25 cellular contexts compared by ENCODE assay signal in the genomic region with DNA sequence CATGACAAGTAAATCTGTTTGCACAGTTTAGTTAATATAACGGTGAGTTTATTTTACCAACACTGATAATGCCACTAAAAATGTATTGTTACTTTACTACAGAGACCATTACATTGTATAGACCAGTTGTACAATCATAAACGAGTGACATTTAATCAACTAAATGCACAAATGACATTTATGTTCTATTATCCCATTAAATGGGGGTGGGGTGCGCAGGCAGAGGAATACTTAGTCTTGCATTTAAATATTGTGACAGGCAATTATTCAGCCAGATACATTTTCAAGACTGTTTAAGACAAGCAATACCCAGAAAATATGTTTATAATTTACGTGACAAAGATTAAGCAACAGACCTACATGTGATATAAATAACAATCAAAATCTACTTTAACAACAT.
A peak's percentile ranks its signal among the peaks of the same experiment; 100 is the strongest.
DNase-seq lines count a peak whose midpoint lies in the region; ATAC-seq, FAIRE-seq and TF ChIP-seq lines count a peak whose summit lies in the region.
"Had no signal": no experiment of that assay in that cellular context is flagged by ENCODE, and none has a peak within 500 bp of the region (broad histone marks: within the 10 kb centered on the region; RNA-seq: fewer than 3 reads in every experiment).

No MANE protein-coding gene starts in this region.

- intact Hi-C loops in GM12878 (cut with micrococcal nuclease; ENCODE audit: unreplicated experiment), result no loop called here
- intact Hi-C loops in Calu3 (cut with micrococcal nuclease; ENCODE audit: unreplicated experiment), result no loop called here

- DNase-seq in NCI-H82 (lab: John Stamatoyannopoulos, UW), result peak; percentile 48
- no peak for DNase-seq in NCI-H82 treated with DMSO at 0.1 percent for 48 hours (lab: John Stamatoyannopoulos, UW; ENCODE audit: unreplicated experiment)
- peak; percentile 62 to 64 for DNase-seq in HAP-1 (ENCODE audit: low spot score in 2 of 2)
- DNase-seq in HEK293T (ENCODE audit: extremely low spot score), result no peak
- no peak for DNase-seq in GM12878 (ENCODE audit: low read depth, low spot score)
- no peak for DNase-seq in Calu3
- DNase-seq: 8988T; ACHN; BE2C; C1 segment of cervical spinal cord; CD4-positive, alpha-beta memory T cell; CD4-positive, CD25-positive, alpha-beta regulatory T cell; CD8-positive, alpha-beta memory T cell; COR-L47; DND-41; EL; GDM1 had no signal

- POLR2A ChIA-PET in HEK293T (lab: Yijun Ruan, JAX) (no interaction called here), GM12878 (lab: Charles Lee) (no interaction called here)

- SMC1A ChIA-PET in GM12878 (lab: Charles Lee; ENCODE audit: uncharacterized antibody, unreplicated experiment), result no interaction called here

- TF ChIP-seq EP300 in GM12878 (IDR thresholded peaks at IDR 0.05; ENCODE audit: borderline replicate concordance in 1 of 2, control insufficient read depth in 1 of 2, low read depth in 2 of 2, low read length in 2 of 2), result no peak

- H3K4me2 ChIP-seq in GM12878 (ENCODE audit: control insufficient read depth, insufficient read depth), result no peak overlapping the region
- H3K4me2 ChIP-seq: BLaER1 had no signal

- 90% methylated on average over 4 of the region's 4 CpGs for WGBS in GM12878 (ENCODE audit: insufficient coverage, insufficient replicate concordance, low lambda C conversion rate, missing lambda C conversion rate)

- H3K4me3 ChIP-seq in HAP-1 (no peak overlapping the region), GM12878 (no peak overlapping the region)
- H3K4me3 ChIP-seq: BLaER1 had no signal

- no peak overlapping the region for H3K4me3 Mint-ChIP-seq in Calu3 (ENCODE audit: low read depth, unreplicated experiment)
- no peak overlapping the region for H3K4me3 Mint-ChIP-seq in stimulated activated memory B cell treated with anti-CD40 and anti-IgM and Interleukin-4, amounts not matched to agents 10 μg/mL and 1 μg/mL and 100 μg/mL, for 72 hours
- H3K4me3 Mint-ChIP-seq: CD14-positive monocyte; CD4-positive, alpha-beta memory T cell; CD4-positive, CD25-positive, alpha-beta regulatory T cell; CD8-positive, alpha-beta memory T cell had no signal

- H3K9me3 ChIP-seq in HAP-1 (no peaks in the 10 kb centered on the region), GM12878 (replicated peaks; ENCODE audit: control insufficient read depth, insufficient read depth, low read length) (no peaks in the 10 kb centered on the region)
- H3K9me3 ChIP-seq: BE2C had no signal

- H3K4me1 ChIP-seq in HAP-1 (peaks cover 16% of the 10 kb centered on the region), GM12878 (ENCODE audit: control insufficient read depth, insufficient read depth, low read length) (no peaks in the 10 kb centered on the region)
- H3K4me1 ChIP-seq: BE2C, BLaER1 had no signal

- no peak overlapping the region for H3K27ac ChIP-seq in GM12878 (ENCODE audit: control insufficient read depth, insufficient read depth)
- H3K27ac ChIP-seq: BLaER1 had no signal

- ATAC-seq in GM12878, result no peak
- ATAC-seq in HG02870 (IDR thresholded peaks at IDR 0.05; ENCODE audit: unreplicated experiment), result no peak
- no peak for ATAC-seq in stimulated activated memory B cell treated with anti-CD40 and anti-IgM and Interleukin-4, amounts not matched to agents 10 μg/mL and 1 μg/mL and 100 μg/mL, for 72 hours

- CTCF ChIA-PET in HEK293T (lab: Yijun Ruan, JAX) (no interaction called here), GM12878 (lab: Yijun Ruan, JAX) (no interaction called here), Calu3 (lab: Charles Lee) (no interaction called here)

- TF ChIP-seq CTCF in GM12878 (IDR thresholded peaks at IDR 0.05 in 2 of 3, conservative IDR thresholded peaks at IDR 0.05 in 1 of 3; ENCODE audit: control insufficient read depth in 2 of 3, extremely low read depth in 1 of 3, insufficient read depth in 1 of 3, low read depth in 3 of 3, low read length in 3 of 3), result no peak
- no peak for TF ChIP-seq CTCF in Calu3 (IDR thresholded peaks at IDR 0.05; ENCODE audit: unreplicated experiment)

- no peak for TF ChIP-seq RAD21 in GM12878 (IDR thresholded peaks at IDR 0.05; ENCODE audit: insufficient read depth, low read depth, low read length)

- peak; percentile 35 for FAIRE-seq in GM12878 (lab: Jason Lieb, UNC)
- FAIRE-seq: A204.1, D721Med, GM12891, GM19239 had no signal

- H3K4me1 Mint-ChIP-seq in Calu3 (ENCODE audit: low read depth, unreplicated experiment), result no peaks in the 10 kb centered on the region
- H3K4me1 Mint-ChIP-seq in stimulated activated memory B cell treated with anti-CD40 and anti-IgM and Interleukin-4, amounts not matched to agents 10 μg/mL and 1 μg/mL and 100 μg/mL, for 72 hours, result no peaks in the 10 kb centered on the region
- H3K4me1 Mint-ChIP-seq: CD14-positive monocyte had no signal

- no peak overlapping the region for H3K27ac Mint-ChIP-seq in Calu3 (ENCODE audit: unreplicated experiment)
- no peak overlapping the region for H3K27ac Mint-ChIP-seq in stimulated activated memory B cell treated with anti-CD40 and anti-IgM and Interleukin-4, amounts not matched to agents 10 μg/mL and 1 μg/mL and 100 μg/mL, for 72 hours
- H3K27ac Mint-ChIP-seq: CD14-positive monocyte; CD4-positive, alpha-beta memory T cell; CD8-positive, alpha-beta memory T cell had no signal

- in situ Hi-C loops in HAP-1 (cut with MboI; ENCODE audit: low sequenced_read_pairs), result no loop called here
- in situ Hi-C loops in GM12878 (cut with MboI), result no loop called here

- RAD21 ChIA-PET in GM12878 (lab: Charles Lee; ENCODE audit: unreplicated experiment), result no interaction called here

- no peaks in the 10 kb centered on the region for H3K27me3 Mint-ChIP-seq in Calu3 (ENCODE audit: unreplicated experiment)
- no peaks in the 10 kb centered on the region for H3K27me3 Mint-ChIP-seq in stimulated activated memory B cell treated with anti-CD40 and anti-IgM and Interleukin-4, amounts not matched to agents 10 μg/mL and 1 μg/mL and 100 μg/mL, for 72 hours
- H3K27me3 Mint-ChIP-seq: CD4-positive, alpha-beta memory T cell; CD4-positive, CD25-positive, alpha-beta regulatory T cell; CD8-positive, alpha-beta memory T cell had no signal

- no peak overlapping the region for H2AFZ ChIP-seq in GM12878 (ENCODE audit: control insufficient read depth, low read depth, low read length)

- H3K79me2 ChIP-seq in GM12878 (ENCODE audit: control insufficient read depth, insufficient read depth, low read length), result no peaks in the 10 kb centered on the region

- BruUV-seq in GM12878 (replicated peaks; lab: Mats Ljungman, UMichigan) (no TSS peak), Calu3 (replicated peaks; lab: Mats Ljungman, UMichigan) (no TSS peak)

- no peaks in the 10 kb centered on the region for H3K27me3 ChIP-seq in HAP-1 (ENCODE audit: low read depth)
- no peaks in the 10 kb centered on the region for H3K27me3 ChIP-seq in GM12878 (replicated peaks in 1 of 2; ENCODE audit: control insufficient read depth in 2 of 2, insufficient read depth in 2 of 2, low read length in 1 of 2)
- H3K27me3 ChIP-seq: BE2C, BLaER1 had no signal

- no peaks in the 10 kb centered on the region for H4K20me1 ChIP-seq in GM12878 (ENCODE audit: control insufficient read depth, insufficient read depth)
- H4K20me1 ChIP-seq: BLaER1 had no signal

- H3K36me3 ChIP-seq in HAP-1 (replicated peaks) (no peaks in the 10 kb centered on the region), GM12878 (ENCODE audit: control insufficient read depth in 2 of 2, insufficient read depth in 2 of 2, low read length in 1 of 2) (peaks cover 0 to 4% of the 10 kb centered on the region in 2 experiments; a peak in 1 of 4 replicates)
- H3K36me3 ChIP-seq: BE2C had no signal

- H3K36me3 Mint-ChIP-seq in Calu3 (ENCODE audit: insufficient read depth, unreplicated experiment), result no peaks in the 10 kb centered on the region
- peaks cover 60% of the 10 kb centered on the region for H3K36me3 Mint-ChIP-seq in stimulated activated memory B cell treated with anti-CD40 and anti-IgM and Interleukin-4, amounts not matched to agents 10 μg/mL and 1 μg/mL and 100 μg/mL, for 72 hours

- H3K9me3 Mint-ChIP-seq in Calu3 (ENCODE audit: low read depth, unreplicated experiment), result no peaks in the 10 kb centered on the region
- no peaks in the 10 kb centered on the region for H3K9me3 Mint-ChIP-seq in stimulated activated memory B cell treated with anti-CD40 and anti-IgM and Interleukin-4, amounts not matched to agents 10 μg/mL and 1 μg/mL and 100 μg/mL, for 72 hours
- H3K9me3 Mint-ChIP-seq: CD4-positive, alpha-beta memory T cell; CD8-positive, alpha-beta memory T cell had no signal

- no peak for TF ChIP-seq POLR2A in GM12878 (IDR thresholded peaks at IDR 0.05; ENCODE audit: low read depth, low read length)

- no peak overlapping the region for H3K9ac ChIP-seq in GM12878 (ENCODE audit: control insufficient read depth, insufficient read depth, low read length)
- H3K9ac ChIP-seq: BLaER1 had no signal

TF ChIP-seq in HEK293T, 16 proteins besides CTCF, POLR2A, EP300 and RAD21:
- TF ChIP-seq, protein P1, sequence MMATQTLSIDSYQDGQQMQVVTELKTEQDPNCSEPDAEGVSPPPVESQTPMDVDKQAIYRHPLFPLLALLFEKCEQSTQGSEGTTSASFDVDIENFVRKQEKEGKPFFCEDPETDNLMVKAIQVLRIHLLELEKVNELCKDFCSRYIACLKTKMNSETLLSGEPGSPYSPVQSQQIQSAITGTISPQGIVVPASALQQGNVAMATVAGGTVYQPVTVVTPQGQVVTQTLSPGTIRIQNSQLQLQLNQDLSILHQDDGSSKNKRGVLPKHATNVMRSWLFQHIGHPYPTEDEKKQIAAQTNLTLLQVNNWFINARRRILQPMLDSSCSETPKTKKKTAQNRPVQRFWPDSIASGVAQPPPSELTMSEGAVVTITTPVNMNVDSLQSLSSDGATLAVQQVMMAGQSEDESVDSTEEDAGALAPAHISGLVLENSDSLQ (IDR thresholded peaks at IDR 0.05), result peak; percentile 31; the same call in 1 of the 2 replicates
- no peak for TF ChIP-seq BHLHE40 (IDR thresholded peaks at IDR 0.05; ENCODE audit: borderline replicate concordance)

TF ChIP-seq in GM12878, 131 proteins besides CTCF, POLR2A, EP300 and RAD21 (continues in another document):
- TF ChIP-seq, protein P2, sequence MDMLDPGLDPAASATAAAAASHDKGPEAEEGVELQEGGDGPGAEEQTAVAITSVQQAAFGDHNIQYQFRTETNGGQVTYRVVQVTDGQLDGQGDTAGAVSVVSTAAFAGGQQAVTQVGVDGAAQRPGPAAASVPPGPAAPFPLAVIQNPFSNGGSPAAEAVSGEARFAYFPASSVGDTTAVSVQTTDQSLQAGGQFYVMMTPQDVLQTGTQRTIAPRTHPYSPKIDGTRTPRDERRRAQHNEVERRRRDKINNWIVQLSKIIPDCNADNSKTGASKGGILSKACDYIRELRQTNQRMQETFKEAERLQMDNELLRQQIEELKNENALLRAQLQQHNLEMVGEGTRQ (IDR thresholded peaks at IDR 0.05; ENCODE audit: borderline replicate concordance, low read depth, low read length), result no peak
- no peak for TF ChIP-seq NFIC (IDR thresholded peaks at IDR 0.05; ENCODE audit: low read depth, low read length)
- TF ChIP-seq PAX8 (IDR thresholded peaks at IDR 0.05), result no peak
- no peak for TF ChIP-seq NRF1 (conservative IDR thresholded peaks at IDR 0.05; ENCODE audit: low read depth, low read length)

Comparison
In these comparisons a context has a peak if more than half of its experiments do, and no peak if none do; other contexts are left out.
1. DNase-seq: peak in NCI-H82 (single experiment) and HAP-1 (2 of 2); none in NCI-H82 treated with DMSO at 0.1 percent for 48 hours (single experiment), HEK293T (single experiment), GM12878 (single experiment) and Calu3 (single experiment).